Comparison of ENCODE assay signal across 25 cellular contexts in the genomic region with DNA sequence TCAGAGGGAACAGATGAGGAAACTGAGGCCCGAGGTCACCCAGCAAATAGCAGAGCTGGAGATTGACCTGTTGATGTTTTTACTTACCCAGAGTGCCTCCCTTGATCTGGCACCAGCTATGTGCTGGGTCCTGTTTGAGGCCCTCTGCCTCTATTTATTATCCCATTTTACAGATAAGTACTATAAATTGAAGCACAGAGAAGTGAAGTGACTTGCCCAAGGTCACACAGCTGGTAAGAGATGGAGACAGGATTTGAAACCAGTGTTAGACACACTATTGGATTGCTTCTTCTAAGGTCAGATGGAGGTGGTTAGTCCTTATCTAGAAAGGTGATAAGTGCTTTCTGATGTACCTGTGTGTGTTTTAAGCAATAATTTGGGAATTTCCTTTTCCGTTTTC. TPM values are rescaled to one million over a fixed set of nuclear protein-coding genes. Genes with fewer than 3 reads are reported as not detected.
"Had no signal": no experiment of that assay in that cellular context is flagged by ENCODE, and none has a peak within 500 bp of the region (broad histone marks: within the 10 kb centered on the region; RNA-seq: fewer than 3 reads in every experiment).

No MANE protein-coding gene starts in this region.

- H3K27ac Mint-ChIP-seq: activated CD4-positive, alpha-beta T cell treated with anti-CD3 and anti-CD28 coated beads, Interleukin-2, amount 10 ng/mL, durations not matched to agents 24 days and 14 days; activated CD8-positive, alpha-beta memory T cell treated with anti-CD3 and anti-CD28 coated beads, Interleukin-2, amount 10 ng/mL, durations not matched to agents 7 days and 5 days; activated CD8-positive, alpha-beta T cell treated with anti-CD3 and anti-CD28 coated beads for 36 hours; activated naive CD4-positive, alpha-beta T cell treated with anti-CD3 and anti-CD28 coated beads, Interleukin-2, amount 10 ng/mL, durations not matched to agents 7 days and 5 days; stimulated activated naive B cell treated with anti-CD40 and anti-IgM and Interleukin-4, amounts not matched to agents 10 μg/mL and 1 μg/mL and 100 μg/mL, for 72 hours had no signal

- FAIRE-seq: keratinocyte had no signal

- H3K4me1 Mint-ChIP-seq: activated CD4-positive, alpha-beta T cell treated with anti-CD3 and anti-CD28 coated beads, Interleukin-2, amount 10 ng/mL, durations not matched to agents 24 days and 14 days; activated CD8-positive, alpha-beta memory T cell treated with anti-CD3 and anti-CD28 coated beads, Interleukin-2, amount 10 ng/mL, durations not matched to agents 7 days and 5 days; activated naive CD4-positive, alpha-beta T cell treated with anti-CD3 and anti-CD28 coated beads, Interleukin-2, amount 10 ng/mL, durations not matched to agents 7 days and 5 days; nephron; stimulated activated naive B cell treated with anti-CD40 and anti-IgM and Interleukin-4, amounts not matched to agents 10 μg/mL and 1 μg/mL and 100 μg/mL, for 72 hours had no signal

- H3K4me1 ChIP-seq: foreskin keratinocyte, left lung, vagina had no signal

- H3K27me3 ChIP-seq: foreskin keratinocyte, left lung, neutrophil, vagina had no signal

- H3K36me3 ChIP-seq: left lung, neutrophil, vagina had no signal

- H3K9me3 ChIP-seq: neutrophil, vagina had no signal

- ATAC-seq: activated CD4-positive, CD25-positive, alpha-beta regulatory T cell treated with anti-CD3 and anti-CD28 coated beads, Interleukin-2, amount 50 U/mL, for 24 hours; activated CD8-positive, alpha-beta memory T cell treated with anti-CD3 and anti-CD28 coated beads, Interleukin-2, amount 10 ng/mL, durations not matched to agents 7 days and 5 days; activated CD8-positive, alpha-beta T cell treated with anti-CD3 and anti-CD28 coated beads for 36 hours; foreskin keratinocyte; sciatic nerve; stimulated activated naive B cell treated with anti-CD40 and anti-IgM and Interleukin-4, amounts not matched to agents 10 μg/mL and 1 μg/mL and 100 μg/mL, for 72 hours had no signal

- DNase-seq: activated CD4-positive, alpha-beta T cell treated with anti-CD3 and anti-CD28 coated beads, Interleukin-2, amount 10 ng/mL, durations not matched to agents 24 days and 14 days; activated CD8-positive, alpha-beta memory T cell treated with anti-CD3 and anti-CD28 coated beads, Interleukin-2, amount 10 ng/mL, durations not matched to agents 7 days and 5 days; activated CD8-positive, alpha-beta T cell treated with anti-CD3 and anti-CD28 coated beads for 36 hours; activated effector memory CD4-positive, alpha-beta T cell treated with anti-CD3 and anti-CD28 coated beads, Interleukin-2, amount 50 U/mL, for 16 hours; activated naive CD4-positive, alpha-beta T cell treated with anti-CD3 and anti-CD28 coated beads, Interleukin-2, amount 10 ng/mL, durations not matched to agents 7 days and 5 days; activated T-cell treated with anti-CD3 and anti-CD28 coated beads for 4 hours; dermis blood vessel endothelial cell; effector memory CD4-positive, alpha-beta T cell; foreskin keratinocyte; midbrain; stimulated activated CD4-positive, alpha-beta T cell treated with anti-CD3 and anti-CD28 coated beads, Interleukin-15, amount 100 ng/mL, for 24 hours; stimulated activated naive B cell treated with anti-CD40 and anti-IgM and Interleukin-4, amounts not matched to agents 10 μg/mL and 1 μg/mL and 100 μg/mL, for 72 hours; trophoblast cell had no signal

- H3K4me2 ChIP-seq: smooth muscle cell had no signal

- H3K4me3 ChIP-seq: left lung, smooth muscle cell, vagina had no signal

- H3K27me3 Mint-ChIP-seq: activated CD4-positive, alpha-beta T cell treated with anti-CD3 and anti-CD28 coated beads, Interleukin-2, amount 10 ng/mL, durations not matched to agents 24 days and 14 days; activated CD8-positive, alpha-beta T cell treated with anti-CD3 and anti-CD28 coated beads for 36 hours had no signal

- H3K4me3 Mint-ChIP-seq: activated CD4-positive, alpha-beta T cell treated with anti-CD3 and anti-CD28 coated beads, Interleukin-2, amount 10 ng/mL, durations not matched to agents 24 days and 14 days; activated CD8-positive, alpha-beta memory T cell treated with anti-CD3 and anti-CD28 coated beads, Interleukin-2, amount 10 ng/mL, durations not matched to agents 7 days and 5 days; activated CD8-positive, alpha-beta T cell treated with anti-CD3 and anti-CD28 coated beads for 36 hours; activated naive CD4-positive, alpha-beta T cell treated with anti-CD3 and anti-CD28 coated beads, Interleukin-2, amount 10 ng/mL, durations not matched to agents 7 days and 5 days; nephron; stimulated activated naive B cell treated with anti-CD40 and anti-IgM and Interleukin-4, amounts not matched to agents 10 μg/mL and 1 μg/mL and 100 μg/mL, for 72 hours had no signal

- H3K27ac ChIP-seq: foreskin keratinocyte, left lung, neutrophil, vagina had no signal

- H3K36me3 Mint-ChIP-seq: activated naive CD4-positive, alpha-beta T cell treated with anti-CD3 and anti-CD28 coated beads, Interleukin-2, amount 10 ng/mL, durations not matched to agents 7 days and 5 days had no signal

RNA-seq across cellular contexts. Expression of a gene that starts 13.5 kb away (rescaled TPM):
- total RNA-seq: foreskin keratinocyte, myocyte had no signal
- polyA plus RNA-seq: foreskin keratinocyte, keratinocyte, smooth muscle cell had no signal

RNA-seq across cellular contexts. Expression of a gene that starts 45.0 kb away (rescaled TPM):
- total RNA-seq: activated CD4-positive, alpha-beta T cell treated with anti-CD3 and anti-CD28 coated beads, Interleukin-2, amount 10 ng/mL, durations not matched to agents 24 days and 14 days; activated CD8-positive, alpha-beta memory T cell treated with anti-CD3 and anti-CD28 coated beads, Interleukin-2, amount 10 ng/mL, durations not matched to agents 7 days and 5 days; activated CD8-positive, alpha-beta T cell treated with anti-CD3 and anti-CD28 coated beads for 36 hours; foreskin keratinocyte; left lung; myocyte; sciatic nerve; T-helper 2 cell treated with Interferon-gamma antibody and Interleukin-4, amounts not matched to agents 100 ng/mL and 5 ng/mL, for 36 hours; temporal lobe; vagina had no signal
- polyA plus RNA-seq: esophagus, foreskin keratinocyte, keratinocyte, smooth muscle cell had no signal
